3 cellular contexts compared by ENCODE assay signal in the genomic region with DNA sequence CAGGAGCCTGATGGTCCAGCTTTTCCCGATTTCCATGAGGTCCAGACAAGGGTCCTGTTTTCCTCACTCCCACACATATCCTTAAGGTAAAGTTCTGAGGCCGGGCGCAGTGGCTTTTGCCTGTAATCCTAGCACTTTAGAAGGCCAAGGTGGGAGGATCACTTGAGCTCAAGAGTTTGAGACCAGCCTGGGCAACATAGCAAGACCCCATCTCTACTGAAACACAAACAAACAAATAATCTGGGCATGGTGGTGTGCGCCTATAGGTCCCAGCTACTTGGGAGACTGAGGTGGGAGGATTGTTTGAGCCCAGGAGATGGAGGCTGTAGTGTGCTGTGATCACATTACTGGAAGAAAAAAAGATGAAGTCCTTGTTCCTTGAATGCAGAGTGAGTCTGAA.
TF ChIP-seq lines count a peak whose summit lies in the region.

No MANE protein-coding gene starts in this region.

TF ChIP-seq in HEK293, 187 proteins besides CTCF, POLR2A, EP300 and RAD21:
- TF ChIP-seq ZNF121 (tag by site-specific recombination; IDR thresholded peaks at IDR 0.05), result peak; percentile 82
- no peak for TF ChIP-seq ZSCAN30 (tag by site-specific recombination; IDR thresholded peaks at IDR 0.05)

TF ChIP-seq in K562, 482 proteins besides CTCF, POLR2A, EP300 and RAD21:
- TF ChIP-seq RBM25 (IDR thresholded peaks at IDR 0.05; ENCODE audit: low read depth, low read length, severe bottlenecking) (peak; percentile 37), BCOR (IDR thresholded peaks at IDR 0.05) (peak; percentile 36; the same call in 1 of the 2 replicates), ZNF121 (CRISPR knock-in tag; conservative IDR thresholded peaks at IDR 0.05) (peak; percentile 84), TSHZ1 (CRISPR knock-in tag; IDR thresholded peaks at IDR 0.05) (no peak)

TF ChIP-seq in HepG2, 621 proteins besides CTCF, POLR2A, EP300 and RAD21:
- no peak for TF ChIP-seq DNMT3B (CRISPR knock-in tag; conservative IDR thresholded peaks at IDR 0.05)
- no peak for TF ChIP-seq ZNF33B (CRISPR knock-in tag; IDR thresholded peaks at IDR 0.05)
